ENCODE assay signal across 9 cellular contexts in the genomic region with DNA sequence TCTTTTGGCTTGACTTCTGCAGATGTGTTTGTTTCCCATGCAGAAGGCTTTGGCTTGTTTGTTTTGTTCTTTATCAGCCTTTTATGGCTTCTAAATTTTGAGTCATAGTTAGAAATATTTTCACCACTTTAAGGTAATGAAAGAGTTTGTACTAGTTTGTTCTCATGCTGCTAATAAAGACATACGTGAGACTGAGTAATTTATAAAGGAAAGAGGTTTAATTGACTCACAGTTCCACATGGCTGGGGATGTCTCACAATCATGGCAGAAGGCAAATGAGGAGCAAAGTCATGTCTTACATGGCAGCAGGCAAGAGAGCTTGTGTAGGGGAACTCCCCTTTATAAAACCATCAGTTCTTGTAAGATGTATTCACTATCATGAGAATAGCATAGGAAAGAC. TPM values are rescaled to one million over a fixed set of nuclear protein-coding genes. Genes with fewer than 3 reads are reported as not detected.
DNase-seq lines count a peak whose midpoint lies in the region; ATAC-seq, FAIRE-seq and TF ChIP-seq lines count a peak whose summit lies in the region.
"Not testable (repeated sequence)": the region's sequence is repeated elsewhere in the genome, so short reads cannot be mapped to it uniquely, and the experiment has no call there.
"Had no signal": no experiment of that assay in that cellular context is flagged by ENCODE, and none has a peak within 500 bp of the region (broad histone marks: within the 10 kb centered on the region; RNA-seq: fewer than 3 reads in every experiment).

No MANE protein-coding gene starts in this region.

- H3K27ac ChIP-seq in PC-3 (ENCODE audit: low read length): peak overlapping the region; percentile 79

- intact Hi-C loops in PC-3 (cut with micrococcal nuclease): loop anchor here (10.0 kb wide), 1 partner anchor 88 kb away; a partner anchor contains a TSS
- intact Hi-C loops in activated CD4-positive, alpha-beta T cell treated with anti-CD3 and anti-CD28 coated beads for 36 hours (cut with DNase I, micrococcal nuclease); activated T-helper 1 cell treated with anti-CD3 and anti-CD28 coated beads, Interleukin-12 subunit alpha, Interleukin-12 subunit beta, Interleukin-2, Interleukin-4 antibody, amounts not matched to agents 30 ng/mL and 10 ng/mL and 1 ng/mL, durations not matched to agents 14 hours and 24 hours and 36 hours (cut with micrococcal nuclease): not testable (repeated sequence)

- not testable (repeated sequence) for H3F3A ChIP-seq in PC-3 (ENCODE audit: low read length, unreplicated experiment)

- H4K20me1 ChIP-seq in PC-3 (ENCODE audit: low read length): not testable (repeated sequence)

- not testable (repeated sequence) for H3K9me3 ChIP-seq in PC-3 (ENCODE audit: low read length)

- H2AFZ ChIP-seq in PC-3 (ENCODE audit: low read length): not testable (repeated sequence)

- TF ChIP-seq CTCF in GM12865 (IDR thresholded peaks at IDR 0.05; ENCODE audit: insufficient read depth, low read depth, low read length, missing control alignments); PC-3 (conservative IDR thresholded peaks at IDR 0.05; ENCODE audit: low read depth, low read length); bronchial epithelial cell (IDR thresholded peaks at IDR 0.05; ENCODE audit: insufficient read depth, low read length, severe bottlenecking): not testable (repeated sequence)

- H3K4me3 Mint-ChIP-seq in activated CD4-positive, alpha-beta T cell treated with anti-CD3 and anti-CD28 coated beads for 36 hours; activated T-helper 1 cell treated with anti-CD3 and anti-CD28 coated beads, Interleukin-12 subunit alpha, Interleukin-12 subunit beta, Interleukin-2, Interleukin-4 antibody, amounts not matched to agents 30 ng/mL and 10 ng/mL and 1 ng/mL, durations not matched to agents 14 hours and 24 hours and 36 hours; activated naive CD8-positive, alpha-beta T cell: not testable (repeated sequence)

- 0 out of 2 replicates have a peak overlapping the region, but pooled peaks have one; percentile 4 for H3K4me2 ChIP-seq in PC-3 (ENCODE audit: low read length)

- not testable (repeated sequence) for H3K9me2 ChIP-seq in PC-3 (replicated peaks; ENCODE audit: low read length)

- peaks cover 17% of the 10 kb centered on the region for H3K4me1 Mint-ChIP-seq in activated CD4-positive, alpha-beta T cell treated with anti-CD3 and anti-CD28 coated beads for 36 hours
- H3K4me1 Mint-ChIP-seq in activated T-helper 1 cell treated with anti-CD3 and anti-CD28 coated beads, Interleukin-12 subunit alpha, Interleukin-12 subunit beta, Interleukin-2, Interleukin-4 antibody, amounts not matched to agents 30 ng/mL and 10 ng/mL and 1 ng/mL, durations not matched to agents 14 hours and 24 hours and 36 hours (ENCODE audit: low read depth): peaks cover 15% of the 10 kb centered on the region
- peaks cover 15% of the 10 kb centered on the region for H3K4me1 Mint-ChIP-seq in activated naive CD8-positive, alpha-beta T cell (ENCODE audit: low read depth)

- POLR2A ChIA-PET in PC-3 (lab: Charles Lee; ENCODE audit: unreplicated experiment): interaction anchor here (0.8 kb wide), 1 partner anchor 19 kb away, joined by 5 read pairs; a partner anchor contains a TSS
- POLR2A ChIA-PET in activated CD4-positive, alpha-beta T cell treated with anti-CD3 and anti-CD28 coated beads for 36 hours (lab: Charles Lee): interaction anchor here (0.6 kb wide), 1 partner anchor 40 kb away, joined by 9 read pairs; no protein-coding TSS in a partner anchor

- H3K27ac Mint-ChIP-seq in activated CD4-positive, alpha-beta T cell treated with anti-CD3 and anti-CD28 coated beads for 36 hours: peak overlapping the region; percentile 57
- H3K27ac Mint-ChIP-seq in activated T-helper 1 cell treated with anti-CD3 and anti-CD28 coated beads, Interleukin-12 subunit alpha, Interleukin-12 subunit beta, Interleukin-2, Interleukin-4 antibody, amounts not matched to agents 30 ng/mL and 10 ng/mL and 1 ng/mL, durations not matched to agents 14 hours and 24 hours and 36 hours: peak overlapping the region; percentile 20
- peak overlapping the region; percentile 24 for H3K27ac Mint-ChIP-seq in activated naive CD8-positive, alpha-beta T cell

- not testable (repeated sequence) for H3K36me3 ChIP-seq in PC-3 (ENCODE audit: low read depth, low read length); bronchial epithelial cell (ENCODE audit: control insufficient read depth, insufficient read depth, low read length)

- H3K79me2 ChIP-seq in PC-3 (ENCODE audit: low read length): not testable (repeated sequence)

- CTCF ChIA-PET in PC-3 (lab: Charles Lee): not testable (repeated sequence)
- CTCF ChIA-PET in activated CD4-positive, alpha-beta T cell treated with anti-CD3 and anti-CD28 coated beads for 36 hours (lab: Charles Lee): interaction anchor here (0.6 to 1.5 kb wide), 5 partner anchors 10 to 75 kb away, joined by 3 to 6 read pairs (median 4); a partner anchor contains a TSS

- not testable (repeated sequence) for H3K27me3 Mint-ChIP-seq in activated CD4-positive, alpha-beta T cell treated with anti-CD3 and anti-CD28 coated beads for 36 hours; activated T-helper 1 cell treated with anti-CD3 and anti-CD28 coated beads, Interleukin-12 subunit alpha, Interleukin-12 subunit beta, Interleukin-2, Interleukin-4 antibody, amounts not matched to agents 30 ng/mL and 10 ng/mL and 1 ng/mL, durations not matched to agents 14 hours and 24 hours and 36 hours (ENCODE audit: insufficient read depth); activated naive CD8-positive, alpha-beta T cell

- not testable (repeated sequence) for H3K27me3 ChIP-seq in PC-3 (ENCODE audit: low read length); bronchial epithelial cell (ENCODE audit: control insufficient read depth, insufficient read depth, low read length)

- peak; percentile 53 for ATAC-seq in PC-3
- ATAC-seq in activated CD4-positive, alpha-beta T cell treated with anti-CD3 and anti-CD28 coated beads for 36 hours: peak; percentile 78

- peak; percentile 22 for DNase-seq in GM12865 (ENCODE audit: low read depth)
- DNase-seq in PC-3: peak; percentile 74
- DNase-seq in activated CD4-positive, alpha-beta T cell treated with anti-CD3 and anti-CD28 coated beads for 36 hours: peak; percentile 30
- DNase-seq in activated T-helper 1 cell treated with anti-CD3 and anti-CD28 coated beads, Interleukin-12 subunit alpha, Interleukin-12 subunit beta, Interleukin-2, Interleukin-4 antibody, amounts not matched to agents 30 ng/mL and 10 ng/mL and 1 ng/mL, durations not matched to agents 14 hours and 24 hours and 36 hours (ENCODE audit: low spot score): not testable (repeated sequence)
- peak; percentile 77 for DNase-seq in bronchial epithelial cell (ENCODE audit: low read depth)
- DNase-seq in stimulated activated CD4-positive, alpha-beta T cell treated with anti-CD3 and anti-CD28 coated beads, Interleukin-4, amount 100 ng/mL, for 24 hours: peak; percentile 54

- BruUV-seq in PC-3 (replicated peaks; lab: Mats Ljungman, UMichigan): not testable (repeated sequence)

- FAIRE-seq in bronchial epithelial cell (lab: Jason Lieb, UNC): not testable (repeated sequence)

- not testable (repeated sequence) for H3K9me3 Mint-ChIP-seq in activated CD4-positive, alpha-beta T cell treated with anti-CD3 and anti-CD28 coated beads for 36 hours (ENCODE audit: low read depth); activated T-helper 1 cell treated with anti-CD3 and anti-CD28 coated beads, Interleukin-12 subunit alpha, Interleukin-12 subunit beta, Interleukin-2, Interleukin-4 antibody, amounts not matched to agents 30 ng/mL and 10 ng/mL and 1 ng/mL, durations not matched to agents 14 hours and 24 hours and 36 hours; activated naive CD8-positive, alpha-beta T cell (ENCODE audit: low read depth)

- not testable (repeated sequence) for H3K9ac ChIP-seq in PC-3 (ENCODE audit: low read length)

- H3K4me3 ChIP-seq in GM12865 (ENCODE audit: low read depth, low read length); PC-3 (ENCODE audit: low read length); bronchial epithelial cell (ENCODE audit: low read depth, low read length): not testable (repeated sequence)

- peaks cover 11% of the 10 kb centered on the region for H3K36me3 Mint-ChIP-seq in activated CD4-positive, alpha-beta T cell treated with anti-CD3 and anti-CD28 coated beads for 36 hours (ENCODE audit: low read depth)
- peaks cover 11% of the 10 kb centered on the region for H3K36me3 Mint-ChIP-seq in activated T-helper 1 cell treated with anti-CD3 and anti-CD28 coated beads, Interleukin-12 subunit alpha, Interleukin-12 subunit beta, Interleukin-2, Interleukin-4 antibody, amounts not matched to agents 30 ng/mL and 10 ng/mL and 1 ng/mL, durations not matched to agents 14 hours and 24 hours and 36 hours (ENCODE audit: low read depth)
- not testable (repeated sequence) for H3K36me3 Mint-ChIP-seq in activated naive CD8-positive, alpha-beta T cell

- H3K4me1 ChIP-seq in PC-3 (ENCODE audit: insufficient read depth, low read length): peaks cover 14% of the 10 kb centered on the region

RNA-seq across cellular contexts. Expression of a gene that starts 6.0 kb away (rescaled TPM):
- total RNA-seq in PC-3 (2014; rRNA removed): 69.2 and 81.5 TPM in 2 replicates
- total RNA-seq in activated CD4-positive, alpha-beta T cell treated with anti-CD3 and anti-CD28 coated beads for 36 hours: 10 to 100 TPM; 16.9 to 25.2 TPM
- 11.9 and 13.5 TPM in 2 replicates for total RNA-seq in activated T-helper 1 cell treated with anti-CD3 and anti-CD28 coated beads, Interleukin-12 subunit alpha, Interleukin-12 subunit beta, Interleukin-2, Interleukin-4 antibody, amounts not matched to agents 30 ng/mL and 10 ng/mL and 1 ng/mL, durations not matched to agents 14 hours and 24 hours and 36 hours
- 269 and 280 TPM in 2 replicates for total RNA-seq in bronchial epithelial cell

RNA-seq across cellular contexts. Expression of a gene that starts 11.8 kb away (rescaled TPM):
- total RNA-seq in PC-3 (2014; rRNA removed): 10.2 and 16.5 TPM in 2 replicates
- 10 to 100 TPM; 26.0 to 42.8 TPM for total RNA-seq in activated CD4-positive, alpha-beta T cell treated with anti-CD3 and anti-CD28 coated beads for 36 hours
- 40.5 and 43.3 TPM in 2 replicates for total RNA-seq in activated T-helper 1 cell treated with anti-CD3 and anti-CD28 coated beads, Interleukin-12 subunit alpha, Interleukin-12 subunit beta, Interleukin-2, Interleukin-4 antibody, amounts not matched to agents 30 ng/mL and 10 ng/mL and 1 ng/mL, durations not matched to agents 14 hours and 24 hours and 36 hours
- 55.5 and 87.1 TPM in 2 replicates for total RNA-seq in bronchial epithelial cell
- total RNA-seq: A172 had no signal

RNA-seq across cellular contexts. Expression of a gene that starts 18.8 kb away (rescaled TPM):
- total RNA-seq in PC-3 (2014; rRNA removed) (111 and 113 TPM in 2 replicates), bronchial epithelial cell (58.4 and 70.2 TPM in 2 replicates)
- 10 to 100 TPM; 34.5 to 42.8 TPM for total RNA-seq in activated CD4-positive, alpha-beta T cell treated with anti-CD3 and anti-CD28 coated beads for 36 hours
- total RNA-seq in activated T-helper 1 cell treated with anti-CD3 and anti-CD28 coated beads, Interleukin-12 subunit alpha, Interleukin-12 subunit beta, Interleukin-2, Interleukin-4 antibody, amounts not matched to agents 30 ng/mL and 10 ng/mL and 1 ng/mL, durations not matched to agents 14 hours and 24 hours and 36 hours: 50.6 and 51.5 TPM in 2 replicates

RNA-seq across cellular contexts. Expression of a gene that starts 42.7 kb away (rescaled TPM):
- total RNA-seq in PC-3 (2014; rRNA removed) (0.12 and 0.55 TPM in 2 replicates), bronchial epithelial cell (1.3 and 3.1 TPM in 2 replicates)
- 100 to 1,000 TPM; 125 to 165 TPM for total RNA-seq in activated CD4-positive, alpha-beta T cell treated with anti-CD3 and anti-CD28 coated beads for 36 hours
- total RNA-seq in activated T-helper 1 cell treated with anti-CD3 and anti-CD28 coated beads, Interleukin-12 subunit alpha, Interleukin-12 subunit beta, Interleukin-2, Interleukin-4 antibody, amounts not matched to agents 30 ng/mL and 10 ng/mL and 1 ng/mL, durations not matched to agents 14 hours and 24 hours and 36 hours: 149 and 151 TPM in 2 replicates
- total RNA-seq: GM23338 had no signal
